19 cellular contexts compared by ENCODE assay signal in genomic region chr2:228064796-228065315, GRCh38.
DNase-seq lines count a peak whose midpoint lies in the region; ATAC-seq and TF ChIP-seq lines count a peak whose summit lies in the region.
"Had no signal": no experiment of that assay in that cellular context is flagged by ENCODE, and none has a peak within 500 bp of the region (broad histone marks: within the 10 kb centered on the region; RNA-seq: fewer than 3 reads in every experiment).

No MANE protein-coding gene starts in this region.

- no peaks in the 10 kb centered on the region for H3K9me3 ChIP-seq in right atrium auricular region
- H3K9me3 ChIP-seq: A549; BLaER1 treated with 17β-estradiol and CSF1 and Interleukin-3, amounts not matched to agents 10 nM and 100 nM; Caco-2 had no signal

- no peak overlapping the region for H3K27ac ChIP-seq in right atrium auricular region
- H3K27ac ChIP-seq: 22Rv1; A549; BLaER1 treated with 17β-estradiol and CSF1 and Interleukin-3, amounts not matched to agents 10 nM and 100 nM; C4-2B had no signal

- no peaks in the 10 kb centered on the region for H3K36me3 ChIP-seq in right atrium auricular region
- H3K36me3 ChIP-seq: BLaER1 treated with 17β-estradiol and CSF1 and Interleukin-3, amounts not matched to agents 10 nM and 100 nM had no signal

- no peak overlapping the region for H3K4me3 ChIP-seq in right atrium auricular region
- H3K4me3 ChIP-seq: A549; BLaER1 treated with 17β-estradiol and CSF1 and Interleukin-3, amounts not matched to agents 10 nM and 100 nM; GM12878 had no signal

- TF ChIP-seq CTCF in right atrium auricular region (IDR thresholded peaks at IDR 0.05), result no peak

- H3K4me1 ChIP-seq in right atrium auricular region, result no peaks in the 10 kb centered on the region
- H3K4me1 ChIP-seq: A549; BLaER1 treated with 17β-estradiol and CSF1 and Interleukin-3, amounts not matched to agents 10 nM and 100 nM; Caco-2 had no signal

- intact Hi-C loops in Right ventricle myocardium superior (cut with DNase I), result no loop called here

- DNase-seq in Right ventricle myocardium superior (no peak), right atrium auricular region (ENCODE audit: low spot score) (no peak), RPMI7951 (ENCODE audit: low read depth) (peak; percentile 8), cerebellum (ENCODE audit: low spot score) (peak; percentile 23), left lobe of liver (ENCODE audit: low spot score) (no peak)
- DNase-seq: AML-193; Caco-2; Calu3; CD4-positive, alpha-beta T cell; CD8-positive, alpha-beta T cell; DMS79 treated with DMSO at 0.1 percent for 48 hours; GDM1 had no signal

- no peaks in the 10 kb centered on the region for H3K27me3 ChIP-seq in right atrium auricular region
- H3K27me3 ChIP-seq: BLaER1 treated with 17β-estradiol and CSF1 and Interleukin-3, amounts not matched to agents 10 nM and 100 nM had no signal

- peak; percentile 21 for ATAC-seq in Right ventricle myocardium superior (ENCODE audit: poor library complexity)
- no peak for ATAC-seq in GM18870 (IDR thresholded peaks at IDR 0.05; ENCODE audit: unreplicated experiment)
- ATAC-seq in HG03520 (IDR thresholded peaks at IDR 0.05; ENCODE audit: unreplicated experiment), result no peak
- ATAC-seq in left lobe of liver, result no peak
- ATAC-seq: A549; CD8-positive, alpha-beta T cell; GM12878 had no signal

Comparison
In these comparisons a context has a peak if more than half of its experiments do, and no peak if none do; other contexts are left out.
1. DNase-seq: peak in RPMI7951 (single experiment) and cerebellum (single experiment); none in Right ventricle myocardium superior (single experiment), right atrium auricular region (single experiment) and left lobe of liver (single experiment).